ENCODE assay signal across 8 cellular contexts in the genomic region with DNA sequence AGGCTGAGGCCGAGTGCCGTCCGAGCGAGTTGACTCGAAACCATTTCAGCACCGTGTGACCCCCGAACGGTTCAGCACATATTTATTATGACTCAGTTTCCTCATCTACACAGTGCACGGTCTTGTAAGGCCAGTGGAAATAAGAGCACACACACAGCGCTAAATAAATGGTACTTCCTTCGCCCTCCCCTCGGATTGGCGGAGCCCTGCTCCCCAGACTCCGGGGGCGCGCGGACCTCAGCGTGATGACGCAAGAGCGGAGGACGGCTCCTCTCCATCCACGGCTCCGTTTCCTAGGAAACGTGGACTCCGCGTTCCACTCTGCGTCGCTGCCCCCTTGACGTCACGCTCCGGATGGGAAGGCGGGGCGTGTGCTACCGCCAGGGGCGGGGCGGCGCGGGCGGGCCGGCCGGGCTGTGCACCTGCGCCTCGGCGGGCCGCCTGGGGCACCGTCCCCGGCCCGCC. TPM values are rescaled to one million over a fixed set of nuclear protein-coding genes. Genes with fewer than 3 reads are reported as not detected.
DNase-seq lines count a peak whose midpoint lies in the region; ATAC-seq and TF ChIP-seq lines count a peak whose summit lies in the region.

A gene with protein sequence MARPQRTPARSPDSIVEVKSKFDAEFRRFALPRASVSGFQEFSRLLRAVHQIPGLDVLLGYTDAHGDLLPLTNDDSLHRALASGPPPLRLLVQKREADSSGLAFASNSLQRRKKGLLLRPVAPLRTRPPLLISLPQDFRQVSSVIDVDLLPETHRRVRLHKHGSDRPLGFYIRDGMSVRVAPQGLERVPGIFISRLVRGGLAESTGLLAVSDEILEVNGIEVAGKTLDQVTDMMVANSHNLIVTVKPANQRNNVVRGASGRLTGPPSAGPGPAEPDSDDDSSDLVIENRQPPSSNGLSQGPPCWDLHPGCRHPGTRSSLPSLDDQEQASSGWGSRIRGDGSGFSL (plus strand): TSS at position 397 of the 465 bp plus-strand sequence. CDS start 79 bp downstream, outside the sequence.

- ATAC-seq in HG02678 (IDR thresholded peaks at IDR 0.05; ENCODE audit: unreplicated experiment) = peak; percentile 81

- peak within 1 kb of the TSS; percentile 71 for H3K9ac ChIP-seq in SU-DHL-6 (ENCODE audit: low read length)

- H3K27ac ChIP-seq in SU-DHL-6 (ENCODE audit: low read depth, low read length) (peak within 1 kb of the TSS; percentile 71), thymus (ENCODE audit: low read depth) (peak within 1 kb of the TSS; percentile 97)

- peaks cover 15% of the 10 kb centered on the region for H3K4me1 ChIP-seq in thymus (ENCODE audit: control insufficient read depth, insufficient read depth, low read length)

- H3K36me3 ChIP-seq in GM06990 (ENCODE audit: control insufficient read depth, insufficient read depth, low read length) = peaks cover 17% of the 10 kb centered on the region
- no peaks in the 10 kb centered on the region for H3K36me3 ChIP-seq in SU-DHL-6 (ENCODE audit: low read length)
- peaks cover 45% of the 10 kb centered on the region for H3K36me3 ChIP-seq in thymus (ENCODE audit: control insufficient read depth, insufficient read depth)

- peaks cover 29% of the 10 kb centered on the region for H3K4me1 Mint-ChIP-seq in activated naive CD8-positive, alpha-beta T cell treated with anti-CD3 and anti-CD28 coated beads for 36 hours
- peaks cover 20% of the 10 kb centered on the region for H3K4me1 Mint-ChIP-seq in osteocyte (ENCODE audit: unreplicated experiment)

- H2AFZ ChIP-seq in SU-DHL-6 (ENCODE audit: low read depth, low read length, severe bottlenecking) = peak within 1 kb of the TSS; percentile 76

- WGBS in thymus = under 1% methylated on average over 48 of the region's 48 CpGs

- H3F3A ChIP-seq in SU-DHL-6 (ENCODE audit: insufficient read depth) = no peaks in the 10 kb centered on the region

- no peaks in the 10 kb centered on the region for H3K9me2 ChIP-seq in SU-DHL-6 (replicated peaks; ENCODE audit: insufficient read depth, low read length)

- H3K9me3 ChIP-seq in SU-DHL-6 (ENCODE audit: insufficient read depth, low read length) (no peaks in the 10 kb centered on the region), thymus (ENCODE audit: control insufficient read depth) (no peaks in the 10 kb centered on the region)

- no peaks in the 10 kb centered on the region for H3K9me3 Mint-ChIP-seq in activated naive CD8-positive, alpha-beta T cell treated with anti-CD3 and anti-CD28 coated beads for 36 hours
- H3K9me3 Mint-ChIP-seq in osteocyte (ENCODE audit: unreplicated experiment) = no peaks in the 10 kb centered on the region

- peaks cover 10% of the 10 kb centered on the region for H3K36me3 Mint-ChIP-seq in activated naive CD8-positive, alpha-beta T cell treated with anti-CD3 and anti-CD28 coated beads for 36 hours
- H3K36me3 Mint-ChIP-seq in osteocyte (ENCODE audit: unreplicated experiment) = peaks cover 6% of the 10 kb centered on the region

- TF ChIP-seq CTCF in GM06990 (IDR thresholded peaks at IDR 0.05; ENCODE audit: insufficient read depth, low read length, poor library complexity, severe bottlenecking) (no peak), SU-DHL-6 (IDR thresholded peaks at IDR 0.05; ENCODE audit: insufficient read depth, low read length, poor library complexity, severe bottlenecking) (no peak), osteocyte (IDR thresholded peaks at IDR 0.05) (no peak)

- DNase-seq in GM06990 (ENCODE audit: extremely low read depth, insufficient read length) (peak; percentile 94), NCI-H1105 treated with DMSO at 0.1 percent for 48 hours (lab: John Stamatoyannopoulos, UW) (peak; percentile 85), head of caudate nucleus (peak; percentile 92 to 99 (median 98)), osteocyte (ENCODE audit: extremely low spot score, unreplicated experiment) (peak; percentile 97)
- peak; percentile 97 for DNase-seq in activated naive CD8-positive, alpha-beta T cell treated with anti-CD3 and anti-CD28 coated beads for 36 hours

- H3K27ac Mint-ChIP-seq in activated naive CD8-positive, alpha-beta T cell treated with anti-CD3 and anti-CD28 coated beads for 36 hours = peak within 1 kb of the TSS; percentile 93
- H3K27ac Mint-ChIP-seq in osteocyte (ENCODE audit: unreplicated experiment) = peak within 1 kb of the TSS; percentile 97

- H3K4me3 Mint-ChIP-seq in activated naive CD8-positive, alpha-beta T cell treated with anti-CD3 and anti-CD28 coated beads for 36 hours = peak within 1 kb of the TSS; percentile 92
- H3K4me3 Mint-ChIP-seq in osteocyte (ENCODE audit: unreplicated experiment) = peak within 1 kb of the TSS; percentile 87

- H3K79me2 ChIP-seq in SU-DHL-6 (ENCODE audit: insufficient read depth, low read length) = no peaks in the 10 kb centered on the region

- peak within 1 kb of the TSS; percentile 75 for H3K4me2 ChIP-seq in SU-DHL-6 (ENCODE audit: low read depth, low read length, poor library complexity, severe bottlenecking)

- H3K27me3 Mint-ChIP-seq in activated naive CD8-positive, alpha-beta T cell treated with anti-CD3 and anti-CD28 coated beads for 36 hours = no peaks in the 10 kb centered on the region
- no peaks in the 10 kb centered on the region for H3K27me3 Mint-ChIP-seq in osteocyte (ENCODE audit: unreplicated experiment)

- no peaks in the 10 kb centered on the region for H3K27me3 ChIP-seq in GM06990 (replicated peaks; ENCODE audit: control insufficient read depth, insufficient read depth, low read length)
- no peaks in the 10 kb centered on the region for H3K27me3 ChIP-seq in SU-DHL-6 (ENCODE audit: low read length)
- H3K27me3 ChIP-seq in thymus (ENCODE audit: control insufficient read depth, insufficient read depth) = no peaks in the 10 kb centered on the region

- H4K20me1 ChIP-seq in SU-DHL-6 (ENCODE audit: low read depth, low read length) = no peaks in the 10 kb centered on the region

- intact Hi-C loops in head of caudate nucleus (cut with DNase I) = loop anchor here (2.0 kb wide), 1 partner anchor 98 kb away; a partner anchor contains a TSS

- H3K4me3 ChIP-seq in GM06990 (replicated peaks; ENCODE audit: low read depth, low read length) (peak within 1 kb of the TSS; percentile 94), SU-DHL-6 (ENCODE audit: insufficient read depth, low read length, poor library complexity, severe bottlenecking) (peak within 1 kb of the TSS; percentile 73), thymus (ENCODE audit: low read length) (peak within 1 kb of the TSS; percentile 66)

RNA-seq across cellular contexts. Expression of the gene that starts here (rescaled TPM):
- 1 to 10 TPM; 7.8 to 9.4 TPM for total RNA-seq in activated naive CD8-positive, alpha-beta T cell treated with anti-CD3 and anti-CD28 coated beads for 36 hours
- 4.1 and 4.6 TPM in 2 replicates for total RNA-seq in osteocyte
- 5.9 TPM for polyA plus RNA-seq in thymus

Comparison
In these comparisons a context has a peak if more than half of its experiments do, and no peak if none do; other contexts are left out.
1. Peak in every context shown above with its lines: DNase-seq, ATAC-seq, H3K4me3 ChIP-seq and H3K27ac ChIP-seq.